Comparison of ENCODE assay signal across 8 cellular contexts in the genomic region with DNA sequence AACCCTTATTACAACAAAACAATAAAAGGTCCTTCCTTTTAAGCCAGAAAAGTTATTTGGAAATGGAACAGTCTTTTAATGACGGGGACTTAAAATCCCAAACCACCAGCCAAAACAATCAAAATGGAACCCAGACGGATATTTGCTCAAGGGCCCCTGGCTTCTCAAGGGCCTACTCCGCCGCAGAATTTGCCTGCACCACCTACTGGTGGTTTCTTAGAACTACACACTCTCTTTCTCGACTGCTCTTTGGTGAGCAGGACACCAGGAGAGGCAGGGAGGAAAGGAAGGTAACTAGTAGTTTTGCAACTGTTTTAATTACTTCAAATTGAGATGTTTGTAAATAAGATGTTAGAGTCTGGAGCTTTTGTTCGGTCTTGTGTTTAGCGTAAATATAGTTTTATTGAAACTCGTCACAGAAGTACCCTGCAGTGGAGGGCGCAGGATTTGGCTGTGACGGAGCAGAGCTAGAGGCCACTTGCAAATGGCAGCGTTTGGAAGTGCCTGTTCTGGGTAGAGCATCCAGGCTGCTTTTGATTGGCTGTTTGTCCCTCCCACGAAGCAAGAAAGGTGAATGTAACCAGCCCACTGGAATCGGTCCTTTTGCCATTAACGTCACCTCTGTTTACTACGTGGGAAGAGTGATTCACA.
DNase-seq lines count a peak whose midpoint lies in the region; ATAC-seq, FAIRE-seq and TF ChIP-seq lines count a peak whose summit lies in the region.

No MANE protein-coding gene starts in this region.

- 75% methylated on average over 15 of the region's 15 CpGs for WGBS in lung, 2 donors

- no peaks in the 10 kb centered on the region for H3K36me3 ChIP-seq in lung (ENCODE audit: control insufficient read depth in 2 of 2, insufficient read depth in 2 of 2, low read length in 2 of 2)
- H3K36me3 ChIP-seq in vagina: no peaks in the 10 kb centered on the region

- no peak overlapping the region for H3K4me3 ChIP-seq in lung
- H3K4me3 ChIP-seq in vagina: no peak overlapping the region

- no peak overlapping the region for H3K27ac Mint-ChIP-seq in brain

- H3K4me3 Mint-ChIP-seq in brain: no peak overlapping the region

- H3K27ac ChIP-seq in lung (ENCODE audit: low read depth in 1 of 2, low read length in 1 of 2) (peak overlapping the region in 1 of 2 donors; percentile 34), vagina (no peak overlapping the region)

- FAIRE-seq in GM19239 (lab: Jason Lieb, UNC): peak; percentile 75

- peak; percentile 56 to 80 for TF ChIP-seq CTCF in brain (conservative IDR thresholded peaks at IDR 0.05)
- peak; percentile 24 for TF ChIP-seq CTCF in lung (IDR thresholded peaks at IDR 0.05; ENCODE audit: control extremely low read depth, extremely low read depth)
- TF ChIP-seq CTCF in vagina (IDR thresholded peaks at IDR 0.05): peak in 2 of 3 experiments; percentile 36 to 40

- H3K9me3 ChIP-seq in lung (ENCODE audit: control insufficient read depth in 2 of 2, insufficient read depth in 1 of 2, low read length in 1 of 2) (no peaks in the 10 kb centered on the region), vagina (no peaks in the 10 kb centered on the region)

- DNase-seq in CMK (ENCODE audit: low read depth) (peak; percentile 43), GM19239 (ENCODE audit: insufficient read length, low spot score) (peak; percentile 76), NOMO-1 treated with DMSO at 0.1 percent for 48 hours (lab: John Stamatoyannopoulos, UW; ENCODE audit: unreplicated experiment) (peak; percentile 43), lung (ENCODE audit: low spot score) (no peak), vagina (ENCODE audit: extremely low spot score in 2 of 2) (no peak)
- DNase-seq in activated CD4-positive, CD25-positive, alpha-beta regulatory T cell (lab: John Stamatoyannopoulos, UW): no peak

- H3K4me1 Mint-ChIP-seq in brain: peaks cover 60% of the 10 kb centered on the region

- intact Hi-C loops in vagina (cut with DNase I): loop anchor here (10.0 kb wide), 1 partner anchor 293 kb away; no protein-coding TSS in a partner anchor

- TF ChIP-seq POLR2A in vagina (IDR thresholded peaks at IDR 0.05): no peak

- H3K27me3 Mint-ChIP-seq in brain: peaks cover 4% of the 10 kb centered on the region

- no peaks in the 10 kb centered on the region for H3K36me3 Mint-ChIP-seq in brain

- ATAC-seq in lung (ENCODE audit: insufficient read depth, low FRiP score): no peak
- ATAC-seq in GM19397 (IDR thresholded peaks at IDR 0.05; ENCODE audit: unreplicated experiment): no peak

- no peaks in the 10 kb centered on the region for H3K9me3 Mint-ChIP-seq in brain

- H3K27me3 ChIP-seq in lung (ENCODE audit: control insufficient read depth, insufficient read depth) (no peaks in the 10 kb centered on the region), vagina (no peaks in the 10 kb centered on the region)

- H3K4me1 ChIP-seq in lung (ENCODE audit: control insufficient read depth in 2 of 2, insufficient read depth in 2 of 2, low read length in 2 of 2): peaks cover 14 to 18% of the 10 kb centered on the region in 2 donors
- H3K4me1 ChIP-seq in vagina: peaks cover 50% of the 10 kb centered on the region

Comparison
In these comparisons a context has a peak if more than half of its experiments do, and no peak if none do; other contexts are left out.
1. DNase-seq: peak in CMK (single experiment), GM19239 (single experiment) and NOMO-1 treated with DMSO at 0.1 percent for 48 hours (single experiment); none in lung (single experiment), vagina (0 of 2) and activated CD4-positive, CD25-positive, alpha-beta regulatory T cell (0 of 4).
2. Peak in every context shown above with its lines, with median percentiles within 50 percentile points of each other: CTCF ChIP-seq.